ENCODE assay signal across 8 cellular contexts in the genomic region with DNA sequence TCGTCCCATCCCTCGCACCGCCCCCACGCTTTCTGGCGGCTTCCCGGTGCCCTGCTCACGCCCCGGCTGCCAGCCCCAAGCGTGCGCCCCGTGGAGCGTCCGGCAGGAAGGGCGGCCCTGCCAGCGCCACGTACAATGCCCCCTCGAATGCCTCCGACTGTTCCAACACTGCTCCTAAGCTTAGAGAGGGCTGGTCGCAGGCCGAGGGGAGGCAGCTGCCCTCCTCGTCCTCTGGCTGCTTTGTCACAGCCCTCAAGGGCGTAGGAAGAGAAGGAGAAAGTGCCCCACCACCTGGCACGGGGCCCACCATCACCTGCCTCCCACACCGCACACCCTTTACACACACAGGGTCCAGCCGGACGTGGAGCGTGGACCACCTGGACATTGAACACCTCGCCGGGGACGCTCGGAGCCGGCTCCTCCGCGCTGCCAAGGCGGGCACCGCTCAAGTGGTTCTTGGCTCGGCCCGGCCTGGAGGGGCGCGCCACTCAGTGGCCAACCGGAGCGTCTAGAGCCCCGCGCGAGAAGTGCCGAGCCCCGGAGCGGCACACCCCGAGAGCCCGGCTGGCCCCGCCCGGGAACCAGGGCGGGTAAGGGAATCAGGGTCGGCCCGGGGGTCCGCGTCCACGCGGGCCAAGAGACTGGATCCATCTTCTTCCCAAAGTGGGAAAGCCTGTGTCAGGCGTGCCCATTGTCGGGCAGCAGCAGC. TPM values are rescaled to one million over a fixed set of nuclear protein-coding genes. Genes with fewer than 3 reads are reported as not detected.
A peak's percentile ranks its signal among the peaks of the same experiment; 100 is the strongest.
DNase-seq lines count a peak whose midpoint lies in the region; ATAC-seq and TF ChIP-seq lines count a peak whose summit lies in the region.

No MANE protein-coding gene starts in this region.

- no peaks in the 10 kb centered on the region for H3K9me3 ChIP-seq in CD4-positive, alpha-beta memory T cell (ENCODE audit: control insufficient read depth in 1 of 2, low read length in 2 of 2)

- peaks cover 9 to 22% (median 17%) of the 10 kb centered on the region in 4 donors for H3K4me1 Mint-ChIP-seq in CD4-positive, alpha-beta memory T cell

- CTCF ChIA-PET in CD4-positive, alpha-beta memory T cell (lab: Charles Lee; ENCODE audit: partially characterized antibody) = no interaction called here

- peak overlapping the region; percentile 42 to 74 (median 48) for H3K4me3 Mint-ChIP-seq in CD4-positive, alpha-beta memory T cell

- H3K4me1 ChIP-seq in CD4-positive, alpha-beta memory T cell (ENCODE audit: insufficient read depth, low read length) = peaks cover 19% of the 10 kb centered on the region

- H3K27ac ChIP-seq in CD4-positive, alpha-beta memory T cell (ENCODE audit: low read depth, low read length) = no peak overlapping the region

- H3K4me3 ChIP-seq in CD4-positive, alpha-beta memory T cell (ENCODE audit: low read length in 2 of 2) = no peak overlapping the region
- peak overlapping the region; percentile 22 to 68 for H3K4me3 ChIP-seq in cardiac fibroblast (replicated peaks in 1 of 2; ENCODE audit: low read depth in 2 of 2, low read length in 2 of 2)

- POLR2A ChIA-PET in CD4-positive, alpha-beta memory T cell (lab: Charles Lee; ENCODE audit: partially characterized antibody) = no interaction called here

- peaks cover 0 to 19% (median 13%) of the 10 kb centered on the region in 8 donors for H3K9me3 Mint-ChIP-seq in CD4-positive, alpha-beta memory T cell

- ATAC-seq in GM21381 (IDR thresholded peaks at IDR 0.05; ENCODE audit: unreplicated experiment) (peak; percentile 43), left colon (peak; percentile 33)

- peaks cover 23% of the 10 kb centered on the region for H3K27me3 ChIP-seq in CD4-positive, alpha-beta memory T cell (ENCODE audit: insufficient read depth, low read length)

- peaks cover 50 to 55% of the 10 kb centered on the region in 2 donors for H3K27me3 Mint-ChIP-seq in CD4-positive, alpha-beta memory T cell

- intact Hi-C loops in CD4-positive, alpha-beta memory T cell (cut with micrococcal nuclease) = no loop called here
- intact Hi-C loops in left colon (cut with DNase I, micrococcal nuclease) = no loop called here

- H3K27ac Mint-ChIP-seq in CD4-positive, alpha-beta memory T cell = peak overlapping the region in 1 of 7 donors; percentile 52

- TF ChIP-seq CTCF in cardiac fibroblast (IDR thresholded peaks at IDR 0.05; ENCODE audit: low read depth, low read length) = peak; percentile 0

- no peaks in the 10 kb centered on the region for H3K36me3 ChIP-seq in CD4-positive, alpha-beta memory T cell (ENCODE audit: insufficient read depth, low read length)

- no peaks in the 10 kb centered on the region for H3K36me3 Mint-ChIP-seq in CD4-positive, alpha-beta memory T cell

- DNase-seq in CD4-positive, alpha-beta memory T cell = no peak
- DNase-seq in NCI-H69 (lab: John Stamatoyannopoulos, UW) (peak; percentile 28), cardiac fibroblast (ENCODE audit: low read depth in 2 of 2) (peak in 1 of 2 donors; percentile 39), left colon (peak in 1 of 2 donors; percentile 6), superior temporal gyrus (ENCODE audit: extremely low spot score) (peak; percentile 76), NCI-H526 treated with DMSO at 0.1 percent for 48 hours (lab: John Stamatoyannopoulos, UW) (no peak), NCI-H446 (lab: John Stamatoyannopoulos, UW) (no peak)

RNA-seq across cellular contexts. Expression of gene DNER, which starts 0.8 kb away (rescaled TPM):
- not detected for total RNA-seq in CD4-positive, alpha-beta memory T cell
- polyA plus RNA-seq in CD4-positive, alpha-beta memory T cell = not detected
- 1 to 10 TPM in 1 of 2 donors, under 1 TPM in 1; 0.40 to 1.3 TPM for total RNA-seq in left colon

Comparison
In these comparisons a context has a peak if more than half of its experiments do, and no peak if none do; other contexts are left out.
1. DNase-seq: peak in NCI-H69 (single experiment) and superior temporal gyrus (single experiment); none in CD4-positive, alpha-beta memory T cell (0 of 5), NCI-H526 treated with DMSO at 0.1 percent for 48 hours (single experiment) and NCI-H446 (0 of 2).
2. H3K4me3 ChIP-seq: peak in cardiac fibroblast (2 of 2); none in CD4-positive, alpha-beta memory T cell (0 of 2).